In genomic region chr11:33893711-33894401, GRCh38 we compare ENCODE assay signal across 8 cellular contexts. TPM values are rescaled to one million over a fixed set of nuclear protein-coding genes. Genes with fewer than 3 reads are reported as not detected.
DNase-seq lines count a peak whose midpoint lies in the region; ATAC-seq and TF ChIP-seq lines count a peak whose summit lies in the region.

No MANE protein-coding gene starts in this region.

- TF ChIP-seq CTCF in prostate gland (IDR thresholded peaks at IDR 0.05) (no peak), chondrocyte (IDR thresholded peaks at IDR 0.05) (no peak)

- no peaks in the 10 kb centered on the region for H3K4me1 ChIP-seq in prostate gland (replicated peaks)

- intact Hi-C loops in prostate gland (cut with DNase I), result no loop called here

- no peak overlapping the region for H3K4me3 ChIP-seq in prostate gland

- no peaks in the 10 kb centered on the region for H3K9me3 Mint-ChIP-seq in chondrocyte (ENCODE audit: low read depth)

- H3K27ac Mint-ChIP-seq in chondrocyte (ENCODE audit: unreplicated experiment), result no peak overlapping the region

- peaks cover 1% of the 10 kb centered on the region for H3K36me3 Mint-ChIP-seq in chondrocyte (ENCODE audit: low read depth)

- 84% methylated on average over 14 of the region's 14 CpGs for WGBS in prostate gland

- DNase-seq in OCI-M2 (lab: John Stamatoyannopoulos, UW; ENCODE audit: unreplicated experiment) (peak; percentile 51), pons (ENCODE audit: low spot score) (peak; percentile 76), prostate gland (ENCODE audit: low spot score) (no peak), amniotic stem cell (lab: John Stamatoyannopoulos, UW) (no peak), chondrocyte (ENCODE audit: low spot score) (no peak)
- DNase-seq in activated naive CD4-positive, alpha-beta T cell (lab: John Stamatoyannopoulos, UW), result peak; percentile 19 to 31 (median 24)

- H3K9me3 ChIP-seq in prostate gland, result no peaks in the 10 kb centered on the region

- ATAC-seq in GM18498 (IDR thresholded peaks at IDR 0.05; ENCODE audit: unreplicated experiment) (peak; percentile 90), HG02678 (IDR thresholded peaks at IDR 0.05; ENCODE audit: unreplicated experiment) (peak; percentile 85)

- H3K4me1 Mint-ChIP-seq in chondrocyte (ENCODE audit: low read depth), result peaks cover 9% of the 10 kb centered on the region

- TF ChIP-seq POLR2A in prostate gland (IDR thresholded peaks at IDR 0.05), result no peak

- no peaks in the 10 kb centered on the region for H3K36me3 ChIP-seq in prostate gland

- H3K27ac ChIP-seq in prostate gland, result no peak overlapping the region

- H3K27me3 Mint-ChIP-seq in chondrocyte (ENCODE audit: low read depth), result peaks cover 6% of the 10 kb centered on the region

- no peak overlapping the region for H3K4me3 Mint-ChIP-seq in chondrocyte (ENCODE audit: unreplicated experiment)

- H3K27me3 ChIP-seq in prostate gland (replicated peaks; ENCODE audit: insufficient read depth), result no peaks in the 10 kb centered on the region

RNA-seq across cellular contexts. Expression of gene LMO2, which starts 2.0 kb away (rescaled TPM):
- total RNA-seq in prostate gland, result 10 to 100 TPM; 11.4 to 25.0 TPM
- 0.53 TPM in 1 of 3 replicates, not detected in the others for total RNA-seq in chondrocyte

Comparison
In these comparisons a context has a peak if more than half of its experiments do, and no peak if none do; other contexts are left out.
1. DNase-seq: peak in OCI-M2 (single experiment), activated naive CD4-positive, alpha-beta T cell (4 of 4) and pons (single experiment); none in prostate gland (single experiment), amniotic stem cell (single experiment) and chondrocyte (single experiment).